7 cellular contexts compared by ENCODE assay signal in genomic region chr4:145686991-145687390, GRCh38. TPM values are rescaled to one million over a fixed set of nuclear protein-coding genes. Genes with fewer than 3 reads are reported as not detected.
"Had no signal": no experiment of that assay in that cellular context is flagged by ENCODE, and none has a peak within 500 bp of the region (broad histone marks: within the 10 kb centered on the region; RNA-seq: fewer than 3 reads in every experiment).

No MANE protein-coding gene starts in this region.

- H3K4me3 ChIP-seq: GM23248, K562 had no signal

- H3K4me3 Mint-ChIP-seq: H9 had no signal

- DNase-seq: GM23248, H9, HCEC 1CT, IMR-90, KG1 had no signal

- ATAC-seq: K562 had no signal

- H3K27ac ChIP-seq: GM23248 had no signal

RNA-seq across cellular contexts. Expression of gene C4orf51, which starts 7.0 kb away (rescaled TPM):
- total RNA-seq: GM23248, HT-29, IMR-90, K562 had no signal
